ENCODE assay signal across 2 cellular contexts in genomic region chr12:124435806-124436345, GRCh38.
TF ChIP-seq lines count a peak whose summit lies in the region.

No MANE protein-coding gene starts in this region.

TF ChIP-seq in A549, 52 proteins besides CTCF, POLR2A, EP300 and RAD21 (continued from another document):
- TF ChIP-seq ELK1 (IDR thresholded peaks at IDR 0.05; ENCODE audit: low read depth, low read length) = no peak

TF ChIP-seq in GM12878, 131 proteins besides CTCF, POLR2A, EP300 and RAD21 (continued from another document):
- TF ChIP-seq CEBPZ (IDR thresholded peaks at IDR 0.05; ENCODE audit: low read depth, low read length) = no peak
- TF ChIP-seq SREBF1 (IDR thresholded peaks at IDR 0.05; ENCODE audit: low read length) = no peak
- no peak for TF ChIP-seq CREM (IDR thresholded peaks at IDR 0.05; ENCODE audit: low read depth)
- TF ChIP-seq ZNF274 (IDR thresholded peaks at IDR 0.05; ENCODE audit: insufficient read depth, insufficient read length) = no peak
- TF ChIP-seq REST (IDR thresholded peaks at IDR 0.05; ENCODE audit: low read depth, low read length) = no peak
- TF ChIP-seq SMARCA5 (IDR thresholded peaks at IDR 0.05) = 0 out of 2 replicates have a peak, but pooled peaks have one; percentile 36
- TF ChIP-seq ZNF687 (IDR thresholded peaks at IDR 0.05) = no peak
TF ChIP-seq in GM12878: peak in this region for 1.
